25 cellular contexts compared by ENCODE assay signal in the genomic region with DNA sequence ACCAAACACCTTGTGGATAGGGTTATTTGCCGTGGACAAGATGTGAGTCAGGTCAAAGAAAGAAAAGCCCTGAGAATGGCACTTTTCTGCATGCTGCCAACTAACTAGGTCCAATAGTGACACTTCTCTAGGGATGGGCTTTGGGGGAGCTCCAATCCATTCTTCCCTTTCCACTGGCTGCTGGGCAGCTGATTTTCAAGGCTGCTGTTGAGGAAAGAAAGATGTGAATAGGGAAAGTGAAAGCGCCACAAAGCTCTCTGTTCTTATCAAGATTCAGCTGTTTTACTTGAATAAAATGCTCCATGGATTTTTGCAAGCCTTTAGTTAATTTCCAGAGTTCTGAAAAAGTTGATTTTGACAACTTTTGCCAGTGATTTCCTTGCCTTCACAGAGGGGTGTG.
"Had no signal": no experiment of that assay in that cellular context is flagged by ENCODE, and none has a peak within 500 bp of the region (broad histone marks: within the 10 kb centered on the region; RNA-seq: fewer than 3 reads in every experiment).

No MANE protein-coding gene starts in this region.

- H3K9me3 ChIP-seq: left lung, mucosa of descending colon, ovary, transverse colon, vagina had no signal

- FAIRE-seq: keratinocyte had no signal

- H3K27me3 ChIP-seq: left lung, ovary, right atrium auricular region, spleen, transverse colon, upper lobe of left lung, vagina had no signal

- H3K9me3 Mint-ChIP-seq: natural killer cell treated with Interleukin-12 subunit alpha and Interleukin-12 subunit beta and Interleukin-15 and Interleukin-18, amount 100 ng/mL, for 72 hours; stimulated activated memory B cell treated with anti-CD40 and anti-IgM and Interleukin-4, amounts not matched to agents 10 μg/mL and 1 μg/mL and 100 μg/mL, for 72 hours had no signal

- H3K4me1 Mint-ChIP-seq: naive thymus-derived CD4-positive, alpha-beta T cell; stimulated activated memory B cell treated with anti-CD40 and anti-IgM and Interleukin-4, amounts not matched to agents 10 μg/mL and 1 μg/mL and 100 μg/mL, for 72 hours; stimulated activated naive CD8-positive, alpha-beta T cell treated with anti-CD3 and anti-CD28 coated beads, Interleukin-15, amount 100 ng/mL, for 72 hours had no signal

- H3K4me3 Mint-ChIP-seq: naive thymus-derived CD4-positive, alpha-beta T cell; natural killer cell treated with Interleukin-12 subunit alpha and Interleukin-12 subunit beta and Interleukin-15 and Interleukin-18, amount 100 ng/mL, for 72 hours; stimulated activated memory B cell treated with anti-CD40 and anti-IgM and Interleukin-4, amounts not matched to agents 10 μg/mL and 1 μg/mL and 100 μg/mL, for 72 hours; stimulated activated naive CD8-positive, alpha-beta T cell treated with anti-CD3 and anti-CD28 coated beads, Interleukin-15, amount 100 ng/mL, for 72 hours had no signal

- H3K27me3 Mint-ChIP-seq: naive thymus-derived CD4-positive, alpha-beta T cell; progenitor cell of endocrine pancreas; stimulated activated memory B cell treated with anti-CD40 and anti-IgM and Interleukin-4, amounts not matched to agents 10 μg/mL and 1 μg/mL and 100 μg/mL, for 72 hours; stimulated activated naive CD8-positive, alpha-beta T cell treated with anti-CD3 and anti-CD28 coated beads, Interleukin-15, amount 100 ng/mL, for 72 hours had no signal

- H3K27ac ChIP-seq: heart right ventricle, left lung, ovary, right atrium auricular region, skin epidermis, spleen, upper lobe of left lung, vagina had no signal

- H3K27ac Mint-ChIP-seq: naive thymus-derived CD4-positive, alpha-beta T cell; natural killer cell treated with Interleukin-12 subunit alpha and Interleukin-12 subunit beta and Interleukin-15 and Interleukin-18, amount 100 ng/mL, for 72 hours; progenitor cell of endocrine pancreas; stimulated activated memory B cell treated with anti-CD40 and anti-IgM and Interleukin-4, amounts not matched to agents 10 μg/mL and 1 μg/mL and 100 μg/mL, for 72 hours; stimulated activated naive CD8-positive, alpha-beta T cell treated with anti-CD3 and anti-CD28 coated beads, Interleukin-15, amount 100 ng/mL, for 72 hours had no signal

- DNase-seq: heart right ventricle; hippocampal formation; kidney glomerular epithelial cell; left cardiac atrium; left lung; midbrain; mucosa of descending colon; naive thymus-derived CD4-positive, alpha-beta T cell; ovary; spleen; stimulated activated CD4-positive, alpha-beta T cell treated with anti-CD3 and anti-CD28 coated beads, Interleukin-4, amount 100 ng/mL, for 24 hours; stimulated activated naive CD4-positive, alpha-beta T cell treated with Interleukin-2 at 50 U/mL for 16 hours; stimulated activated naive CD8-positive, alpha-beta T cell treated with anti-CD3 and anti-CD28 coated beads, Interleukin-15, amount 100 ng/mL, for 72 hours; substantia nigra; transverse colon; upper lobe of left lung had no signal

- H3K36me3 Mint-ChIP-seq: naive thymus-derived CD4-positive, alpha-beta T cell; natural killer cell treated with Interleukin-12 subunit alpha and Interleukin-12 subunit beta and Interleukin-15 and Interleukin-18, amount 100 ng/mL, for 72 hours; stimulated activated memory B cell treated with anti-CD40 and anti-IgM and Interleukin-4, amounts not matched to agents 10 μg/mL and 1 μg/mL and 100 μg/mL, for 72 hours had no signal

- H3K4me1 ChIP-seq: heart right ventricle, left lung, right atrium auricular region, spleen, transverse colon, upper lobe of left lung, vagina had no signal

- H3K36me3 ChIP-seq: heart right ventricle, left lung, ovary, right atrium auricular region, spleen, transverse colon, upper lobe of left lung, vagina had no signal

- H3K4me3 ChIP-seq: heart right ventricle, left lung, lung, mucosa of descending colon, ovary, right atrium auricular region, skin epidermis, spleen, transverse colon, upper lobe of left lung, vagina had no signal

- ATAC-seq: heart right ventricle; left cardiac atrium; left lung; naive thymus-derived CD4-positive, alpha-beta T cell; natural killer cell treated with Interleukin-12 subunit alpha and Interleukin-12 subunit beta and Interleukin-15 and Interleukin-18, amount 100 ng/mL, for 72 hours; sciatic nerve; stimulated activated memory B cell treated with anti-CD40 and anti-IgM and Interleukin-4, amounts not matched to agents 10 μg/mL and 1 μg/mL and 100 μg/mL, for 72 hours; stimulated activated naive CD8-positive, alpha-beta T cell treated with anti-CD3 and anti-CD28 coated beads, Interleukin-15, amount 100 ng/mL, for 72 hours had no signal
